ENCODE assay signal across 22 cellular contexts in genomic region chr14:29282169-29282568, GRCh38.
A peak's percentile ranks its signal among the peaks of the same experiment; 100 is the strongest.
DNase-seq lines count a peak whose midpoint lies in the region; FAIRE-seq and TF ChIP-seq lines count a peak whose summit lies in the region.
"Had no signal": no experiment of that assay in that cellular context is flagged by ENCODE, and none has a peak within 500 bp of the region (broad histone marks: within the 10 kb centered on the region; RNA-seq: fewer than 3 reads in every experiment).

No MANE protein-coding gene starts in this region.

- FAIRE-seq in HTR-8/SVneo (lab: Jason Lieb, UNC): peak; percentile 20
- FAIRE-seq: endometrium had no signal

- no peak overlapping the region for H3K27ac ChIP-seq in WERI-Rb-1
- H3K27ac ChIP-seq: coronary artery, gastrocnemius medialis, sigmoid colon, testis had no signal

- no peaks in the 10 kb centered on the region for H3K36me3 ChIP-seq in WERI-Rb-1
- H3K36me3 ChIP-seq: gastrocnemius medialis, sigmoid colon had no signal

- in situ Hi-C loops in astrocyte of the spinal cord (cut with HindIII; ENCODE audit: low sequenced_read_pairs): no loop called here

- peaks cover 2% of the 10 kb centered on the region for H3K9me3 ChIP-seq in WERI-Rb-1 (ENCODE audit: severe bottlenecking)
- H3K9me3 ChIP-seq: gastrocnemius medialis, sigmoid colon, testis had no signal

- H3K4me3 ChIP-seq in AG10803 (ENCODE audit: low read length) (no peak overlapping the region), astrocyte of the spinal cord (ENCODE audit: low read depth, low read length) (no peak overlapping the region), WERI-Rb-1 (ENCODE audit: low read depth, low read length) (no peak overlapping the region)
- H3K4me3 ChIP-seq: coronary artery, gastrocnemius medialis, sigmoid colon, testis had no signal

- DNase-seq in AG10803 (ENCODE audit: low read depth) (peak; percentile 50), HTR-8/SVneo (ENCODE audit: insufficient read length, low spot score) (no peak), astrocyte of the spinal cord (ENCODE audit: low read depth, low spot score) (peak; percentile 34), iris pigment epithelial cell (ENCODE audit: low read depth) (peak; percentile 42), DMS53 (lab: John Stamatoyannopoulos, UW) (no peak), WERI-Rb-1 (no peak), NCI-H1417 treated with DMSO at 0.1 percent for 48 hours (lab: John Stamatoyannopoulos, UW) (no peak)
- no peak for DNase-seq in activated CD4-positive, alpha-beta T cell treated with anti-CD3 and anti-CD28 coated beads, Interleukin-2, amount 50 U/mL, for 4 hours
- DNase-seq: ACHN; activated CD4-positive, CD25-positive, alpha-beta regulatory T cell treated with anti-CD3 and anti-CD28 coated beads, Interleukin-2, amount 50 U/mL, for 72 hours; activated naive CD4-positive, alpha-beta T cell treated with anti-CD3 and anti-CD28 coated beads, Interleukin-2, amount 50 U/mL, for 16 hours; CD8-positive, alpha-beta memory T cell; DMS79; gastrocnemius medialis; H7; mesenchymal stem cell; naive thymus-derived CD4-positive, alpha-beta T cell; sigmoid colon; T1000; testis had no signal

- TF ChIP-seq CTCF in AG10803 (conservative IDR thresholded peaks at IDR 0.05; ENCODE audit: low read length) (no peak), astrocyte of the spinal cord (IDR thresholded peaks at IDR 0.05; ENCODE audit: low read depth, low read length) (no peak), WERI-Rb-1 (IDR thresholded peaks at IDR 0.05; ENCODE audit: low read depth, low read length) (no peak)

- no peaks in the 10 kb centered on the region for H3K27me3 ChIP-seq in WERI-Rb-1 (ENCODE audit: insufficient read depth, low read depth, severe bottlenecking)
- H3K27me3 ChIP-seq: gastrocnemius medialis, sigmoid colon, testis had no signal

Comparison
In these comparisons a context has a peak if more than half of its experiments do, and no peak if none do; other contexts are left out.
1. DNase-seq: peak in AG10803 (single experiment), astrocyte of the spinal cord (single experiment) and iris pigment epithelial cell (single experiment); none in HTR-8/SVneo (single experiment), DMS53 (single experiment), WERI-Rb-1 (single experiment), activated CD4-positive, alpha-beta T cell treated with anti-CD3 and anti-CD28 coated beads, Interleukin-2, amount 50 U/mL, for 4 hours (0 of 2) and NCI-H1417 treated with DMSO at 0.1 percent for 48 hours (single experiment).